24 cellular contexts compared by ENCODE assay signal in the genomic region with DNA sequence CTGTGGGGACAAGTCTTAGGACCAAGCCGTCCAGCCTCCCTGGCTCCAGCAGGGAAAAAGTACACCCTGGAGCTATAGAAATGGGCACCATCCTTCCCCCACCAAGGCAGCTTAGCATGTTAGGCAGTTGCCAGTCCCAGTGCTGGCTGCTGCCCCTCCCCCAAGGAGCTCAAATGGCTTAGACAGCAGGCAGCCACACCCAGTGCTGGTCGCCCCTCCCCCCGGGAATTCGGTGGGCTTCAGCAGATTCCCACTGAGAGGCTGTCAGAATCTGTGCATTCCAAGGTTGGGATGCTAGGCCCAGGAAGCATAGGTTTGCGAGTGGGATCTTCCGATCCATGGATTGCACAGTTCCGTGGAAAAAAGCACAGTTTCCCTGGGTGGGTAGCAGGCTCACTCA.
"Had no signal": no experiment of that assay in that cellular context is flagged by ENCODE, and none has a peak within 500 bp of the region (broad histone marks: within the 10 kb centered on the region; RNA-seq: fewer than 3 reads in every experiment).

No MANE protein-coding gene starts in this region.

- H3K27ac ChIP-seq: adrenal gland, breast epithelium had no signal

- H3K4me3 ChIP-seq: adrenal gland, breast epithelium had no signal

- DNase-seq: activated CD4-positive, alpha-beta T cell treated with anti-CD3 and anti-CD28 coated beads for 48 hours; activated CD4-positive, alpha-beta T cell treated with anti-CD3 and anti-CD28 coated beads, Interleukin-2, amount 50 U/mL, for 4 hours; activated CD4-positive, CD25-positive, alpha-beta regulatory T cell treated with anti-CD3 and anti-CD28 coated beads, Interleukin-2, amount 50 U/mL, for 72 hours; activated CD8-positive, alpha-beta memory T cell treated with anti-CD3 and anti-CD28 coated beads, Interleukin-2, amount 50 U/mL, for 48 hours; activated CD8-positive, alpha-beta T cell treated with anti-CD3 and anti-CD28 coated beads, Interleukin-2, amount 10 ng/mL, durations not matched to agents 7 days and 5 days; activated naive CD4-positive, alpha-beta T cell treated with anti-CD3 and anti-CD28 coated beads, Interleukin-2, amount 50 U/mL, for 16 hours; activated naive CD8-positive, alpha-beta T cell treated with anti-CD3 and anti-CD28 coated beads, Interleukin-2, amount 10 ng/mL, durations not matched to agents 7 days and 5 days; activated T-cell treated with anti-CD3 and anti-CD28 coated beads, Interleukin-2, amount 50 U/mL, for 1 hour; adrenal gland; aorta; caudate nucleus; KG1; NCI-H1048; NCI-H146; NCI-H187 treated with DMSO at 0.1 percent for 48 hours; NCI-H2171; NCI-H2227 treated with DMSO at 0.1 percent for 48 hours; NCI-H446 treated with DMSO at 0.1 percent for 48 hours; NCI-H524 treated with DMSO at 0.1 percent for 48 hours; NCI-H774; PC-3; SHP77 treated with DMSO at 0.1 percent for 48 hours had no signal

- H3K9me3 Mint-ChIP-seq: T-helper 1 cell treated with Interleukin-12 subunit alpha and Interleukin-12 subunit beta and Interleukin-4 antibody, amounts not matched to agents 30 μg/mL and 1 μg/mL, for 36 hours had no signal

- H3K4me1 Mint-ChIP-seq: activated naive CD8-positive, alpha-beta T cell treated with anti-CD3 and anti-CD28 coated beads, Interleukin-2, amount 10 ng/mL, durations not matched to agents 7 days and 5 days had no signal

- H3K27me3 ChIP-seq: adrenal gland, breast epithelium had no signal

- ATAC-seq: activated CD8-positive, alpha-beta T cell treated with anti-CD3 and anti-CD28 coated beads, Interleukin-2, amount 10 ng/mL, durations not matched to agents 7 days and 5 days; PC-3 had no signal

- H3K36me3 ChIP-seq: adrenal gland, breast epithelium had no signal

- H3K4me3 Mint-ChIP-seq: activated CD8-positive, alpha-beta T cell treated with anti-CD3 and anti-CD28 coated beads, Interleukin-2, amount 10 ng/mL, durations not matched to agents 7 days and 5 days; activated naive CD8-positive, alpha-beta T cell treated with anti-CD3 and anti-CD28 coated beads, Interleukin-2, amount 10 ng/mL, durations not matched to agents 7 days and 5 days; T-helper 1 cell treated with Interleukin-12 subunit alpha and Interleukin-12 subunit beta and Interleukin-4 antibody, amounts not matched to agents 30 μg/mL and 1 μg/mL, for 36 hours had no signal

- H3K27ac Mint-ChIP-seq: activated CD8-positive, alpha-beta T cell treated with anti-CD3 and anti-CD28 coated beads, Interleukin-2, amount 10 ng/mL, durations not matched to agents 7 days and 5 days; activated naive CD8-positive, alpha-beta T cell treated with anti-CD3 and anti-CD28 coated beads, Interleukin-2, amount 10 ng/mL, durations not matched to agents 7 days and 5 days; T-helper 1 cell treated with Interleukin-12 subunit alpha and Interleukin-12 subunit beta and Interleukin-4 antibody, amounts not matched to agents 30 μg/mL and 1 μg/mL, for 36 hours had no signal

- H3K36me3 Mint-ChIP-seq: activated naive CD8-positive, alpha-beta T cell treated with anti-CD3 and anti-CD28 coated beads, Interleukin-2, amount 10 ng/mL, durations not matched to agents 7 days and 5 days had no signal

- H3K9me3 ChIP-seq: adrenal gland, breast epithelium had no signal

- H3K4me1 ChIP-seq: adrenal gland, breast epithelium had no signal
